Comparison of ENCODE assay signal across 23 cellular contexts in the genomic region with DNA sequence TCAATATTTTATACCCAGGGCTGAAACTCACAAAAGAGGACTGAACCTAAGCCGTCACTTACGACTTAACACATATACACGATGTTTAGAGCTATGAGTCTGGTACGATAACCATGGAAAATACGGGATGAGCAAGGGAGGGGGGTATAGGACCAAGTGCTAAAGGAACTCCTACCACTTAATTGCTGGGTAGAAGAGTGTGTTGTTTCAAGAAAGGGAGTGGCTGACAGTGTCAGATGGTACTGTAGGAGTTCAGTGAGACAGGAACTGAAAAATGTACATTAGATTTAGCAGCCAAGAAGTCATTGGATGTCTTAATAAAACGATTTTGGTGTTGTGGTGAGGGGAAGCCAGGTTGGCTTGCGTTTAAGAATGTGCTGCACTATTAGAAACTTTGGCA.
"Had no signal": no experiment of that assay in that cellular context is flagged by ENCODE, and none has a peak within 500 bp of the region (broad histone marks: within the 10 kb centered on the region; RNA-seq: fewer than 3 reads in every experiment).

No MANE protein-coding gene starts in this region.

- H3K27ac ChIP-seq: brain microvascular endothelial cell, KMS-11, SK-N-MC had no signal

- H3K4me3 Mint-ChIP-seq: activated B cell treated with CpG ODN at 0.5 μM for 24 hours; activated CD4-positive, alpha-beta memory T cell treated with anti-CD3 and anti-CD28 coated beads for 36 hours; activated CD4-positive, alpha-beta T cell treated with anti-CD3 and anti-CD28 coated beads, Interleukin-2, amount 10 ng/mL, durations not matched to agents 7 days and 5 days; activated naive CD8-positive, alpha-beta T cell; activated T-cell treated with anti-CD3 and anti-CD28 coated beads, Interleukin-2, amount 50 U/mL, for 4 hours; T-cell had no signal

- H3K27me3 ChIP-seq: brain microvascular endothelial cell had no signal

- H3K27ac Mint-ChIP-seq: activated B cell treated with CpG ODN at 0.5 μM for 24 hours; activated CD4-positive, alpha-beta memory T cell treated with anti-CD3 and anti-CD28 coated beads for 36 hours; activated CD4-positive, alpha-beta T cell treated with anti-CD3 and anti-CD28 coated beads, Interleukin-2, amount 10 ng/mL, durations not matched to agents 7 days and 5 days; activated naive CD8-positive, alpha-beta T cell; T-cell had no signal

- ATAC-seq: activated T-cell treated with anti-CD3 and anti-CD28 coated beads, Interleukin-2, amount 50 U/mL, for 4 hours; T-cell had no signal

- H3K36me3 ChIP-seq: brain microvascular endothelial cell had no signal

- DNase-seq: activated B cell treated with CpG ODN at 0.5 μM for 24 hours; activated CD4-positive, alpha-beta memory T cell treated with anti-CD3 and anti-CD28 coated beads for 36 hours; activated CD4-positive, alpha-beta T cell treated with anti-CD3 and anti-CD28 coated beads for 1 hour; activated CD4-positive, alpha-beta T cell treated with anti-CD3 and anti-CD28 coated beads, Interleukin-2, amount 10 ng/mL, durations not matched to agents 7 days and 5 days; activated CD8-positive, alpha-beta memory T cell treated with anti-CD3 and anti-CD28 coated beads for 24 hours; activated effector memory CD4-positive, alpha-beta T cell treated with anti-CD3 and anti-CD28 coated beads, Interleukin-2, amount 50 U/mL, for 16 hours; activated naive CD4-positive, alpha-beta T cell treated with Interleukin-2 at 50 U/mL for 16 hours; activated T-cell treated with anti-CD3 and anti-CD28 coated beads, Interleukin-2, amount 50 U/mL, for 4 hours; amygdala; brain microvascular endothelial cell; caudate nucleus; MM.1S; NCI-H1105 treated with DMSO at 0.1 percent for 48 hours; NCI-H1436 treated with DMSO at 0.1 percent for 48 hours; NCI-H187; NCI-H2081; NCI-H510A treated with DMSO at 0.1 percent for 48 hours; T-cell; T-helper 2 cell; T1000 had no signal

- H3K9me3 Mint-ChIP-seq: activated B cell treated with CpG ODN at 0.5 μM for 24 hours; activated CD4-positive, alpha-beta memory T cell treated with anti-CD3 and anti-CD28 coated beads for 36 hours; activated CD4-positive, alpha-beta T cell treated with anti-CD3 and anti-CD28 coated beads, Interleukin-2, amount 10 ng/mL, durations not matched to agents 7 days and 5 days; activated T-cell treated with anti-CD3 and anti-CD28 coated beads, Interleukin-2, amount 50 U/mL, for 4 hours; T-cell had no signal

- H3K4me3 ChIP-seq: SK-N-MC had no signal

- H3K27me3 Mint-ChIP-seq: activated B cell treated with CpG ODN at 0.5 μM for 24 hours; activated CD4-positive, alpha-beta memory T cell treated with anti-CD3 and anti-CD28 coated beads for 36 hours; activated CD4-positive, alpha-beta T cell treated with anti-CD3 and anti-CD28 coated beads, Interleukin-2, amount 10 ng/mL, durations not matched to agents 7 days and 5 days; activated naive CD8-positive, alpha-beta T cell; T-cell had no signal
